ENCODE assay signal across 30 cellular contexts in genomic region chr6:165913676-165914570, GRCh38.
"Had no signal": no experiment of that assay in that cellular context is flagged by ENCODE, and none has a peak within 500 bp of the region (broad histone marks: within the 10 kb centered on the region; RNA-seq: fewer than 3 reads in every experiment).

No MANE protein-coding gene starts in this region.

- H3K9me3 ChIP-seq: SJCRH30 had no signal

- H3K27ac ChIP-seq: SJCRH30, SK-N-MC, WERI-Rb-1 had no signal

- H3K36me3 ChIP-seq: SJCRH30, WERI-Rb-1 had no signal

- H3K27me3 ChIP-seq: SJCRH30 had no signal

- ATAC-seq: activated CD8-positive, alpha-beta memory T cell treated with anti-CD3 and anti-CD28 coated beads, Interleukin-2, amount 10 ng/mL, durations not matched to agents 7 days and 5 days; activated naive CD8-positive, alpha-beta T cell treated with anti-CD3 and anti-CD28 coated beads, Interleukin-2, amount 50 U/mL, for 24 hours; Panc1 had no signal

- H3K4me3 ChIP-seq: SJCRH30, SK-N-MC had no signal

- H3K4me1 ChIP-seq: SJCRH30 had no signal

- DNase-seq: activated CD4-positive, alpha-beta memory T cell treated with anti-CD3 and anti-CD28 coated beads, Interleukin-2, amount 10 ng/mL, durations not matched to agents 7 days and 5 days; activated CD4-positive, alpha-beta T cell treated with anti-CD3 and anti-CD28 coated beads for 1 hour; activated CD4-positive, alpha-beta T cell treated with anti-CD3 and anti-CD28 coated beads for 48 hours; activated CD4-positive, CD25-positive, alpha-beta regulatory T cell; activated CD8-positive, alpha-beta memory T cell treated with anti-CD3 and anti-CD28 coated beads for 24 hours; activated CD8-positive, alpha-beta memory T cell treated with anti-CD3 and anti-CD28 coated beads, Interleukin-2, amount 10 ng/mL, durations not matched to agents 7 days and 5 days; activated CD8-positive, alpha-beta memory T cell treated with anti-CD3 and anti-CD28 coated beads, Interleukin-2, amount 50 U/mL, for 48 hours; activated effector memory CD4-positive, alpha-beta T cell treated with Interleukin-2 at 50 U/mL for 16 hours; activated naive CD4-positive, alpha-beta T cell treated with anti-CD3 and anti-CD28 coated beads, Interleukin-2, amount 10 ng/mL, durations not matched to agents 7 days and 5 days; activated naive CD8-positive, alpha-beta T cell treated with anti-CD3 and anti-CD28 coated beads, Interleukin-2, amount 50 U/mL, for 24 hours; activated T-cell treated with anti-CD3 and anti-CD28 coated beads, Interleukin-2, amount 50 U/mL, for 48 hours; amniotic stem cell; aorta; Karpas-422; NCI-H1105; NCI-H1417 treated with DMSO at 0.1 percent for 48 hours; NCI-H187 treated with DMSO at 0.1 percent for 48 hours; NCI-H2081; NCI-H2171 treated with DMSO at 0.1 percent for 48 hours; NCI-H2227 treated with DMSO at 0.1 percent for 48 hours; NCI-H446; NCI-H510A treated with DMSO at 0.1 percent for 48 hours; NCI-H526 treated with DMSO at 0.1 percent for 48 hours; NCI-H82; SHP77; SJCRH30; T1000; WERI-Rb-1 had no signal
